25 cellular contexts compared by ENCODE assay signal in the genomic region with DNA sequence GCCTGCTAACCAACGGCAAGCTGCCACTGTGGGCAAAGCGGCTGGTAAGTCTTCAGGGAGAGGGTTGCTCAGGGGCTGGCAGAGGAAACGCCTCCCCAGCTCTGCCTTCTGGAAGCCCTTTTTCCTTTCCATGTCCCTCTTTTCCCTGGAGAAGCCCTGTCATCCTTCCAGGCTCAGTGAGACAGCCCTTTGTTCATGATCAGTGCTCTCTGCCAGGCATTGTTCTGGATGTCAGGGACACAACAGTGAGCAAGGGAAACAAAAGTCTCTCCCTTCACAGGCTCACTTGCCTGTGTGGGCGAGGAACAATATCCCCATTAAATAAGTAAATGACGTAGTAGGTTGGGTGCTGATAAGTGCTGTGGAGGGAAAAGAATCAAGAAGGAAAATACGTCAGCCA. TPM values are rescaled to one million over a fixed set of nuclear protein-coding genes. Genes with fewer than 3 reads are reported as not detected.
DNase-seq lines count a peak whose midpoint lies in the region; ATAC-seq and TF ChIP-seq lines count a peak whose summit lies in the region.
"Had no signal": no experiment of that assay in that cellular context is flagged by ENCODE, and none has a peak within 500 bp of the region (broad histone marks: within the 10 kb centered on the region; RNA-seq: fewer than 3 reads in every experiment).

No MANE protein-coding gene starts in this region.

- no peaks in the 10 kb centered on the region for H3K27me3 Mint-ChIP-seq in stimulated activated naive B cell treated with anti-CD40 and anti-IgM and Interleukin-4, amounts not matched to agents 10 μg/mL and 1 μg/mL and 100 μg/mL, for 72 hours
- H3K27me3 Mint-ChIP-seq: activated B cell treated with CpG ODN at 0.5 μM for 24 hours; activated naive CD8-positive, alpha-beta T cell treated with anti-CD3 and anti-CD28 coated beads, Interleukin-2, amount 50 U/mL, for 24 hours; CD8-positive, alpha-beta memory T cell had no signal

- peaks cover 85 to 96% of the 10 kb centered on the region in 2 experiments for H3K36me3 ChIP-seq in HEK293 (ENCODE audit: control insufficient read depth in 2 of 2, insufficient read depth in 1 of 2, low read length in 2 of 2)
- no peaks in the 10 kb centered on the region for H3K36me3 ChIP-seq in gastrocnemius medialis
- H3K36me3 ChIP-seq: ovary, Peyer's patch had no signal

- H3K4me3 Mint-ChIP-seq in stimulated activated naive B cell treated with anti-CD40 and anti-IgM and Interleukin-4, amounts not matched to agents 10 μg/mL and 1 μg/mL and 100 μg/mL, for 72 hours: no peak overlapping the region
- H3K4me3 Mint-ChIP-seq: activated B cell treated with CpG ODN at 0.5 μM for 24 hours; activated naive CD8-positive, alpha-beta T cell treated with anti-CD3 and anti-CD28 coated beads, Interleukin-2, amount 50 U/mL, for 24 hours; CD8-positive, alpha-beta memory T cell had no signal

- no peak for ATAC-seq in stimulated activated naive B cell treated with anti-CD40 and anti-IgM and Interleukin-4, amounts not matched to agents 10 μg/mL and 1 μg/mL and 100 μg/mL, for 72 hours (replicated peaks)
- no peak for ATAC-seq in gastrocnemius medialis
- ATAC-seq: activated naive CD8-positive, alpha-beta T cell treated with anti-CD3 and anti-CD28 coated beads, Interleukin-2, amount 50 U/mL, for 24 hours; GM12878 had no signal

- H3K27ac Mint-ChIP-seq in stimulated activated naive B cell treated with anti-CD40 and anti-IgM and Interleukin-4, amounts not matched to agents 10 μg/mL and 1 μg/mL and 100 μg/mL, for 72 hours: peak overlapping the region; percentile 37
- H3K27ac Mint-ChIP-seq: activated B cell treated with CpG ODN at 0.5 μM for 24 hours; activated naive CD8-positive, alpha-beta T cell treated with anti-CD3 and anti-CD28 coated beads, Interleukin-2, amount 50 U/mL, for 24 hours had no signal

- no peak overlapping the region for H3K4me3 ChIP-seq in HEK293 (ENCODE audit: low read depth, low read length)
- H3K4me3 ChIP-seq in gastrocnemius medialis: no peak overlapping the region
- H3K4me3 ChIP-seq: GM12878, ovary, Peyer's patch, SK-N-MC had no signal

- H3K4me1 ChIP-seq in HEK293 (ENCODE audit: control insufficient read depth, insufficient read depth, low read length) (no peaks in the 10 kb centered on the region), gastrocnemius medialis (peaks cover 22 to 25% of the 10 kb centered on the region in 2 donors)
- H3K4me1 ChIP-seq: Peyer's patch had no signal

- in situ Hi-C loops in gastrocnemius medialis (cut with MboI; ENCODE audit: low sequenced_read_pairs in 4 of 4): no loop called here

- H3K27ac ChIP-seq in HEK293 (ENCODE audit: extremely low read depth, low read depth, low read length): no peak overlapping the region; the same call in 1 of the 2 replicates
- H3K27ac ChIP-seq in cingulate gyrus (ENCODE audit: low read depth, low read length): peak overlapping the region; percentile 97
- peak overlapping the region; percentile 93 for H3K27ac ChIP-seq in layer of hippocampus (ENCODE audit: low read depth, low read length)
- no peak overlapping the region for H3K27ac ChIP-seq in gastrocnemius medialis
- H3K27ac ChIP-seq: epithelial cell of prostate, ovary, Peyer's patch, SK-N-MC had no signal

- H3K27me3 ChIP-seq in layer of hippocampus (ENCODE audit: control insufficient read depth, insufficient read depth, low read length) (no peaks in the 10 kb centered on the region), gastrocnemius medialis (no peaks in the 10 kb centered on the region)
- H3K27me3 ChIP-seq: ovary, Peyer's patch had no signal

- no peaks in the 10 kb centered on the region for H3K9me3 Mint-ChIP-seq in stimulated activated naive B cell treated with anti-CD40 and anti-IgM and Interleukin-4, amounts not matched to agents 10 μg/mL and 1 μg/mL and 100 μg/mL, for 72 hours
- H3K9me3 Mint-ChIP-seq: activated B cell treated with CpG ODN at 0.5 μM for 24 hours; activated naive CD8-positive, alpha-beta T cell treated with anti-CD3 and anti-CD28 coated beads, Interleukin-2, amount 50 U/mL, for 24 hours; CD8-positive, alpha-beta memory T cell had no signal

- TF ChIP-seq CTCF in HEK293 (tag by site-specific recombination; IDR thresholded peaks at IDR 0.05) (no peak), gastrocnemius medialis (IDR thresholded peaks at IDR 0.05 in 4 of 5, conservative IDR thresholded peaks at IDR 0.05 in 1 of 5) (no peak)

- peaks cover 10 to 20% of the 10 kb centered on the region in 2 donors for H3K36me3 Mint-ChIP-seq in stimulated activated naive B cell treated with anti-CD40 and anti-IgM and Interleukin-4, amounts not matched to agents 10 μg/mL and 1 μg/mL and 100 μg/mL, for 72 hours

- no peak for DNase-seq in stimulated activated naive B cell treated with anti-CD40 and anti-IgM and Interleukin-4, amounts not matched to agents 10 μg/mL and 1 μg/mL and 100 μg/mL, for 72 hours
- no peak for DNase-seq in activated naive CD4-positive, alpha-beta T cell (lab: John Stamatoyannopoulos, UW)
- DNase-seq in gastrocnemius medialis: no peak
- no peak for DNase-seq in stimulated activated CD4-positive, alpha-beta T cell treated with anti-CD3 and anti-CD28 coated beads, Interleukin-2, amount 100 ng/mL, for 48 hours
- no peak for DNase-seq in UCSD-AML1 (lab: John Stamatoyannopoulos, UW; ENCODE audit: unreplicated experiment)
- DNase-seq: activated B cell treated with CpG ODN at 0.5 μM for 24 hours; activated CD4-positive, alpha-beta T cell treated with anti-CD3 and anti-CD28 coated beads, Interleukin-2, amount 50 U/mL, for 48 hours; activated CD8-positive, alpha-beta memory T cell treated with anti-CD3 and anti-CD28 coated beads, Interleukin-2, amount 50 U/mL, for 48 hours; activated naive CD8-positive, alpha-beta T cell treated with anti-CD3 and anti-CD28 coated beads, Interleukin-2, amount 50 U/mL, for 24 hours; CD8-positive, alpha-beta memory T cell; DMS79; mammary epithelial cell; NCI-H1417; NCI-H524; ovary; Peyer's patch had no signal

- TF ChIP-seq POLR2A in gastrocnemius medialis (IDR thresholded peaks at IDR 0.05): no peak

- CTCF ChIA-PET in HEK293 (lab: Yijun Ruan, JAX): interaction anchor here (0.7 to 2.1 kb wide), 2 partner anchors 31 to 41 kb away, joined by 3 to 7 read pairs; no protein-coding TSS in a partner anchor

- POLR2A ChIA-PET in HEK293 (lab: Yijun Ruan, JAX): interaction anchor here (0.6 to 0.9 kb wide), 2 partner anchors 13 to 280 kb away, joined by 3 to 4 read pairs; no protein-coding TSS in a partner anchor

- H3K9me3 ChIP-seq in HEK293 (ENCODE audit: control insufficient read depth, insufficient read depth, low read depth, low read length): no peaks in the 10 kb centered on the region
- H3K9me3 ChIP-seq in gastrocnemius medialis: no peaks in the 10 kb centered on the region
- H3K9me3 ChIP-seq: ovary, Peyer's patch had no signal

- intact Hi-C loops in gastrocnemius medialis (cut with DNase I; ENCODE audit: low total_unique reads): no loop called here

- H3K4me1 Mint-ChIP-seq in stimulated activated naive B cell treated with anti-CD40 and anti-IgM and Interleukin-4, amounts not matched to agents 10 μg/mL and 1 μg/mL and 100 μg/mL, for 72 hours: peaks cover 13 to 15% of the 10 kb centered on the region in 2 donors
- H3K4me1 Mint-ChIP-seq: activated B cell treated with CpG ODN at 0.5 μM for 24 hours had no signal

TF ChIP-seq in HEK293, 187 proteins besides CTCF, POLR2A, EP300 and RAD21 (continues in another document):
- TF ChIP-seq, protein P1, sequence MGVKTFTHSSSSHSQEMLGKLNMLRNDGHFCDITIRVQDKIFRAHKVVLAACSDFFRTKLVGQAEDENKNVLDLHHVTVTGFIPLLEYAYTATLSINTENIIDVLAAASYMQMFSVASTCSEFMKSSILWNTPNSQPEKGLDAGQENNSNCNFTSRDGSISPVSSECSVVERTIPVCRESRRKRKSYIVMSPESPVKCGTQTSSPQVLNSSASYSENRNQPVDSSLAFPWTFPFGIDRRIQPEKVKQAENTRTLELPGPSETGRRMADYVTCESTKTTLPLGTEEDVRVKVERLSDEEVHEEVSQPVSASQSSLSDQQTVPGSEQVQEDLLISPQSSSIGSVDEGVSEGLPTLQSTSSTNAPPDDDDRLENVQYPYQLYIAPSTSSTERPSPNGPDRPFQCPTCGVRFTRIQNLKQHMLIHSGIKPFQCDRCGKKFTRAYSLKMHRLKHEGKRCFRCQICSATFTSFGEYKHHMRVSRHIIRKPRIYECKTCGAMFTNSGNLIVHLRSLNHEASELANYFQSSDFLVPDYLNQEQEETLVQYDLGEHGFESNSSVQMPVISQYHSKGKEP (tag by site-specific recombination; IDR thresholded peaks at IDR 0.05): no peak
- TF ChIP-seq ZNF302 (tag by site-specific recombination; IDR thresholded peaks at IDR 0.05; ENCODE audit: low read depth) (no peak), ZBTB48 (tag by site-specific recombination; IDR thresholded peaks at IDR 0.05) (no peak), SETDB1 (IDR thresholded peaks at IDR 0.05; ENCODE audit: insufficient read length, low read length) (no peak)
- TF ChIP-seq, protein P2, sequence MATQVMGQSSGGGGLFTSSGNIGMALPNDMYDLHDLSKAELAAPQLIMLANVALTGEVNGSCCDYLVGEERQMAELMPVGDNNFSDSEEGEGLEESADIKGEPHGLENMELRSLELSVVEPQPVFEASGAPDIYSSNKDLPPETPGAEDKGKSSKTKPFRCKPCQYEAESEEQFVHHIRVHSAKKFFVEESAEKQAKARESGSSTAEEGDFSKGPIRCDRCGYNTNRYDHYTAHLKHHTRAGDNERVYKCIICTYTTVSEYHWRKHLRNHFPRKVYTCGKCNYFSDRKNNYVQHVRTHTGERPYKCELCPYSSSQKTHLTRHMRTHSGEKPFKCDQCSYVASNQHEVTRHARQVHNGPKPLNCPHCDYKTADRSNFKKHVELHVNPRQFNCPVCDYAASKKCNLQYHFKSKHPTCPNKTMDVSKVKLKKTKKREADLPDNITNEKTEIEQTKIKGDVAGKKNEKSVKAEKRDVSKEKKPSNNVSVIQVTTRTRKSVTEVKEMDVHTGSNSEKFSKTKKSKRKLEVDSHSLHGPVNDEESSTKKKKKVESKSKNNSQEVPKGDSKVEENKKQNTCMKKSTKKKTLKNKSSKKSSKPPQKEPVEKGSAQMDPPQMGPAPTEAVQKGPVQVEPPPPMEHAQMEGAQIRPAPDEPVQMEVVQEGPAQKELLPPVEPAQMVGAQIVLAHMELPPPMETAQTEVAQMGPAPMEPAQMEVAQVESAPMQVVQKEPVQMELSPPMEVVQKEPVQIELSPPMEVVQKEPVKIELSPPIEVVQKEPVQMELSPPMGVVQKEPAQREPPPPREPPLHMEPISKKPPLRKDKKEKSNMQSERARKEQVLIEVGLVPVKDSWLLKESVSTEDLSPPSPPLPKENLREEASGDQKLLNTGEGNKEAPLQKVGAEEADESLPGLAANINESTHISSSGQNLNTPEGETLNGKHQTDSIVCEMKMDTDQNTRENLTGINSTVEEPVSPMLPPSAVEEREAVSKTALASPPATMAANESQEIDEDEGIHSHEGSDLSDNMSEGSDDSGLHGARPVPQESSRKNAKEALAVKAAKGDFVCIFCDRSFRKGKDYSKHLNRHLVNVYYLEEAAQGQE (tag by site-specific recombination; IDR thresholded peaks at IDR 0.05): no peak

RNA-seq across cellular contexts. Expression of a gene that starts 13.9 kb away (rescaled TPM):
- total RNA-seq in gastrocnemius medialis: not detected
- total RNA-seq: activated B cell treated with CpG ODN at 0.5 μM for 24 hours; bronchial epithelial cell; CD8-positive, alpha-beta memory T cell; fibroblast of villous mesenchyme; GM12878; kidney epithelial cell; mammary epithelial cell; ovary; Peyer's patch had no signal

RNA-seq across cellular contexts. Expression of a gene that starts 17.6 kb away (rescaled TPM):
- total RNA-seq in gastrocnemius medialis: 10 to 100 TPM; 61.0 to 88.7 (median 79.4) TPM

RNA-seq across cellular contexts. Expression of a gene that starts 18.2 kb away (rescaled TPM):
- total RNA-seq in gastrocnemius medialis: 100 to 1,000 TPM in 2 of 4 donors, 10 to 100 TPM in 2; 57.4 to 122 (median 96.7) TPM

RNA-seq across cellular contexts. Expression of a gene that starts 42.3 kb away (rescaled TPM):
- 1 to 10 TPM in 2 of 4 donors, under 1 TPM in 2; 0.20 to 2.1 (median 1.0) TPM for total RNA-seq in gastrocnemius medialis

RNA-seq across cellular contexts. Expression of a gene that starts 42.8 kb away (rescaled TPM):
- 100 to 1,000 TPM in 3 of 4 donors, 10 to 100 TPM in 1; 94.8 to 252 (median 165) TPM for total RNA-seq in gastrocnemius medialis

Comparison
In these comparisons a context has a peak if more than half of its experiments do, and no peak if none do; other contexts are left out.
1. H3K27ac ChIP-seq: peak in cingulate gyrus (single experiment) and layer of hippocampus (single experiment); none in HEK293 (single experiment) and gastrocnemius medialis (0 of 4).